In genomic region chr18:62904396-62905285, GRCh38 we compare ENCODE assay signal across 25 cellular contexts.
DNase-seq lines count a peak whose midpoint lies in the region; FAIRE-seq and TF ChIP-seq lines count a peak whose summit lies in the region.
"Had no signal": no experiment of that assay in that cellular context is flagged by ENCODE, and none has a peak within 500 bp of the region (broad histone marks: within the 10 kb centered on the region; RNA-seq: fewer than 3 reads in every experiment).

No MANE protein-coding gene starts in this region.

- no peaks in the 10 kb centered on the region for H3K9me2 ChIP-seq in PC-9 (ENCODE audit: insufficient read depth)

- CTCF ChIA-PET in PC-9 (lab: Charles Lee), result no interaction called here

- 0 out of 2 replicates have a peak, but pooled peaks cover 8% of the 10 kb centered on the region for H3K36me3 ChIP-seq in PC-9 (ENCODE audit: low read depth)
- H3K36me3 ChIP-seq: prostate gland had no signal

- POLR2A ChIA-PET in PC-9 (lab: Charles Lee; ENCODE audit: unreplicated experiment), result interaction anchor here (0.7 kb wide), 1 partner anchor 104 kb away, joined by 3 read pairs; no protein-coding TSS in a partner anchor

- no peaks in the 10 kb centered on the region for H3K9me3 ChIP-seq in PC-9 (ENCODE audit: insufficient read depth, low read depth)
- H3K9me3 ChIP-seq: body of pancreas, prostate gland had no signal

- intact Hi-C loops in PC-9 (cut with micrococcal nuclease; ENCODE audit: unreplicated experiment) (no loop called here), CD14-positive monocyte (cut with micrococcal nuclease) (no loop called here)

- H3K79me2 ChIP-seq in PC-9 (ENCODE audit: low read depth), result no peaks in the 10 kb centered on the region

- H3K9me3 Mint-ChIP-seq in CD14-positive monocyte, result peaks cover 0 to 3% (median 0%) of the 10 kb centered on the region in 7 donors
- H3K9me3 Mint-ChIP-seq: activated naive CD8-positive, alpha-beta T cell treated with anti-CD3 and anti-CD28 coated beads, Interleukin-2, amount 50 U/mL, for 24 hours had no signal

- BruUV-seq in PC-9 (replicated peaks; lab: Mats Ljungman, UMichigan), result no TSS peak

- H3K4me3 ChIP-seq in PC-9, result no peak overlapping the region
- H3K4me3 ChIP-seq: body of pancreas, lung, prostate gland had no signal

- no peaks in the 10 kb centered on the region for H3K27me3 ChIP-seq in PC-9 (ENCODE audit: insufficient read depth, low read depth)
- H3K27me3 ChIP-seq: body of pancreas had no signal

- H3F3A ChIP-seq in PC-9 (ENCODE audit: insufficient read depth, low read depth), result no peaks in the 10 kb centered on the region

- peak; percentile 99 for FAIRE-seq in frontal cortex (lab: Jason Lieb, UNC)
- FAIRE-seq: HTR-8/SVneo, kidney had no signal

- no peak overlapping the region for H2AFZ ChIP-seq in PC-9

- H3K36me3 Mint-ChIP-seq in CD14-positive monocyte, result peaks cover 11 to 33% of the 10 kb centered on the region in 2 donors

- DNase-seq in NCI-H1417 (lab: John Stamatoyannopoulos, UW) (peak in 2 of 3 experiments; percentile 18 to 35), NCI-H1417 treated with DMSO at 0.1 percent for 48 hours (lab: John Stamatoyannopoulos, UW) (no peak), PC-9 (peak in 1 of 2 experiments; percentile 54), frontal cortex (ENCODE audit: low spot score in 2 of 2) (peak; percentile 11 to 17), putamen (ENCODE audit: low spot score) (peak; percentile 78), NCI-H1105 (lab: John Stamatoyannopoulos, UW) (no peak), CD14-positive monocyte (ENCODE audit: low spot score) (no peak)
- DNase-seq in activated CD4-positive, alpha-beta T cell treated with anti-CD3 and anti-CD28 coated beads for 4 hours, result no peak
- DNase-seq: activated CD8-positive, alpha-beta T cell treated with anti-CD3 and anti-CD28 coated beads, Interleukin-2, amount 10 ng/mL, durations not matched to agents 7 days and 5 days; activated effector memory CD4-positive, alpha-beta T cell treated with Interleukin-2 at 50 U/mL for 16 hours; activated naive CD8-positive, alpha-beta T cell treated with anti-CD3 and anti-CD28 coated beads, Interleukin-2, amount 50 U/mL, for 24 hours; activated T-cell treated with anti-CD3 and anti-CD28 coated beads for 4 hours; body of pancreas; CD8-positive, alpha-beta memory T cell; effector memory CD4-positive, alpha-beta T cell; H7; KG1; kidney; NCI-H82; OCI-M1; SHP77; SW 1271 had no signal

- H3K4me1 Mint-ChIP-seq in CD14-positive monocyte, result no peaks in the 10 kb centered on the region
- H3K4me1 Mint-ChIP-seq: activated naive CD8-positive, alpha-beta T cell treated with anti-CD3 and anti-CD28 coated beads, Interleukin-2, amount 50 U/mL, for 24 hours; CD8-positive, alpha-beta memory T cell had no signal

- no peak for TF ChIP-seq CTCF in PC-9 (conservative IDR thresholded peaks at IDR 0.05)
- TF ChIP-seq CTCF in CD14-positive monocyte (IDR thresholded peaks at IDR 0.05), result no peak

- H3K27ac ChIP-seq in PC-9, result 0 out of 2 replicates have a peak overlapping the region, but pooled peaks have one; percentile 18
- H3K27ac ChIP-seq: body of pancreas, prostate gland had no signal

- no peaks in the 10 kb centered on the region for H4K20me1 ChIP-seq in PC-9 (ENCODE audit: insufficient read depth)

- H3K27me3 Mint-ChIP-seq in CD14-positive monocyte (ENCODE audit: low read depth in 3 of 3), result no peaks in the 10 kb centered on the region
- H3K27me3 Mint-ChIP-seq: activated naive CD8-positive, alpha-beta T cell treated with anti-CD3 and anti-CD28 coated beads, Interleukin-2, amount 50 U/mL, for 24 hours; CD8-positive, alpha-beta memory T cell had no signal

- no peak overlapping the region for H3K4me3 Mint-ChIP-seq in CD14-positive monocyte
- H3K4me3 Mint-ChIP-seq: activated CD8-positive, alpha-beta T cell treated with anti-CD3 and anti-CD28 coated beads, Interleukin-2, amount 10 ng/mL, durations not matched to agents 7 days and 5 days; activated naive CD8-positive, alpha-beta T cell treated with anti-CD3 and anti-CD28 coated beads, Interleukin-2, amount 50 U/mL, for 24 hours; CD8-positive, alpha-beta memory T cell had no signal

- H3K27ac Mint-ChIP-seq in CD14-positive monocyte, result no peak overlapping the region
- H3K27ac Mint-ChIP-seq: activated CD8-positive, alpha-beta T cell treated with anti-CD3 and anti-CD28 coated beads, Interleukin-2, amount 10 ng/mL, durations not matched to agents 7 days and 5 days; activated naive CD8-positive, alpha-beta T cell treated with anti-CD3 and anti-CD28 coated beads, Interleukin-2, amount 50 U/mL, for 24 hours had no signal

- peaks cover 14% of the 10 kb centered on the region; the same call in 1 of the 2 replicates for H3K4me1 ChIP-seq in PC-9 (replicated peaks; ENCODE audit: insufficient read depth)
- H3K4me1 ChIP-seq: prostate gland had no signal

- H3K4me2 ChIP-seq in PC-9, result no peak overlapping the region

Comparison
In these comparisons a context has a peak if more than half of its experiments do, and no peak if none do; other contexts are left out.
1. DNase-seq: peak in NCI-H1417 (2 of 3), frontal cortex (2 of 2) and putamen (single experiment); none in NCI-H1417 treated with DMSO at 0.1 percent for 48 hours (single experiment), activated CD4-positive, alpha-beta T cell treated with anti-CD3 and anti-CD28 coated beads for 4 hours (0 of 2), NCI-H1105 (single experiment) and CD14-positive monocyte (single experiment).